Comparison of ENCODE assay signal across 28 cellular contexts in genomic region chr11:19455731-19456130, GRCh38.
DNase-seq lines count a peak whose midpoint lies in the region; ATAC-seq lines count a peak whose summit lies in the region.
"Had no signal": no experiment of that assay in that cellular context is flagged by ENCODE, and none has a peak within 500 bp of the region (broad histone marks: within the 10 kb centered on the region; RNA-seq: fewer than 3 reads in every experiment).

No MANE protein-coding gene starts in this region.

- no peaks in the 10 kb centered on the region for H3K4me1 Mint-ChIP-seq in CD4-positive, alpha-beta memory T cell
- H3K4me1 Mint-ChIP-seq: stimulated activated naive CD8-positive, alpha-beta T cell treated with anti-CD3 and anti-CD28 coated beads, Interleukin-15, amount 100 ng/mL, for 72 hours; T-helper 17 cell had no signal

- no peaks in the 10 kb centered on the region for H4K20me1 ChIP-seq in GM23248 (ENCODE audit: insufficient read depth)

- in situ Hi-C loops in GM23248 (cut with MboI) = no loop called here

- WGBS in GM23248 (ENCODE audit: low coverage in 1 of 2, low lambda C conversion rate in 2 of 2, missing lambda C conversion rate in 2 of 2), 2 experiments = 67 to 70% methylated on average over 4 of the region's 4 CpGs

- peak overlapping the region; percentile 35; the same call in 1 of the 2 replicates for H3K27ac ChIP-seq in GM23248
- no peak overlapping the region for H3K27ac ChIP-seq in CD4-positive, alpha-beta memory T cell (ENCODE audit: low read depth, low read length)
- H3K27ac ChIP-seq: A549, hepatocyte, left lung, vagina had no signal

- H3K36me3 ChIP-seq in GM23248 (ENCODE audit: low read depth) = no peaks in the 10 kb centered on the region
- H3K36me3 ChIP-seq in CD4-positive, alpha-beta memory T cell (ENCODE audit: insufficient read depth, low read length) = no peaks in the 10 kb centered on the region
- H3K36me3 ChIP-seq: HAP-1, left lung, vagina had no signal

- no peak overlapping the region for H3K4me3 Mint-ChIP-seq in CD4-positive, alpha-beta memory T cell
- H3K4me3 Mint-ChIP-seq: activated CD8-positive, alpha-beta T cell treated with anti-CD3 and anti-CD28 coated beads for 36 hours; activated naive CD8-positive, alpha-beta T cell; mesothelial cell of epicardium; naive B cell; stimulated activated naive CD8-positive, alpha-beta T cell treated with anti-CD3 and anti-CD28 coated beads, Interleukin-15, amount 100 ng/mL, for 72 hours; T-helper 17 cell had no signal

- H3K27ac Mint-ChIP-seq in CD4-positive, alpha-beta memory T cell = no peak overlapping the region
- H3K27ac Mint-ChIP-seq: activated CD8-positive, alpha-beta T cell treated with anti-CD3 and anti-CD28 coated beads for 36 hours; activated naive CD8-positive, alpha-beta T cell; activated T-helper 2 cell treated with anti-CD3 and anti-CD28 coated beads, Interferon-gamma antibody, Interleukin-2, Interleukin-4, amounts not matched to agents 10 μg/mL and 5 μg/mL and 100 μg/mL, durations not matched to agents 14 hours and 24 hours and 36 hours; mesothelial cell of epicardium; stimulated activated naive CD8-positive, alpha-beta T cell treated with anti-CD3 and anti-CD28 coated beads, Interleukin-15, amount 100 ng/mL, for 72 hours; T-helper 17 cell had no signal

- H3K79me2 ChIP-seq in GM23248 (ENCODE audit: insufficient read depth) = no peaks in the 10 kb centered on the region
- H3K79me2 ChIP-seq: hepatocyte had no signal

- peaks cover 33% of the 10 kb centered on the region for H3K4me1 ChIP-seq in GM23248 (ENCODE audit: insufficient read depth)
- no peaks in the 10 kb centered on the region for H3K4me1 ChIP-seq in CD4-positive, alpha-beta memory T cell (ENCODE audit: insufficient read depth, low read length)
- H3K4me1 ChIP-seq: A549, left lung had no signal

- no peak overlapping the region for H3K4me2 ChIP-seq in GM23248 (ENCODE audit: unreplicated experiment)
- H3K4me2 ChIP-seq: A549, hepatocyte, smooth muscle cell had no signal

- peaks cover 17% of the 10 kb centered on the region for H3F3A ChIP-seq in GM23248 (ENCODE audit: insufficient read depth)

- no peak overlapping the region for H3K9ac ChIP-seq in GM23248

- POLR2A ChIA-PET in CD4-positive, alpha-beta memory T cell (lab: Charles Lee; ENCODE audit: partially characterized antibody) = no interaction called here

- H3K36me3 Mint-ChIP-seq in CD4-positive, alpha-beta memory T cell = no peaks in the 10 kb centered on the region
- H3K36me3 Mint-ChIP-seq: activated naive CD8-positive, alpha-beta T cell; mesothelial cell of epicardium; naive B cell had no signal

- H3K4me3 ChIP-seq in GM23248 = no peak overlapping the region
- no peak overlapping the region for H3K4me3 ChIP-seq in CD4-positive, alpha-beta memory T cell (ENCODE audit: low read length in 2 of 2)
- H3K4me3 ChIP-seq: A549, HAP-1, hepatocyte, left lung, smooth muscle cell, vagina had no signal

- intact Hi-C loops in CD4-positive, alpha-beta memory T cell (cut with micrococcal nuclease) = no loop called here

- H3K9me2 ChIP-seq in GM23248 (ENCODE audit: insufficient read depth) = no peaks in the 10 kb centered on the region

- H3K27me3 ChIP-seq in GM23248 (replicated peaks; ENCODE audit: insufficient read depth) = no peaks in the 10 kb centered on the region
- no peaks in the 10 kb centered on the region for H3K27me3 ChIP-seq in CD4-positive, alpha-beta memory T cell (ENCODE audit: insufficient read depth, low read length)
- H3K27me3 ChIP-seq: hepatocyte, left lung, vagina had no signal

- no peak overlapping the region for H2AFZ ChIP-seq in GM23248
- H2AFZ ChIP-seq: hepatocyte had no signal

- ATAC-seq in GM18519 (IDR thresholded peaks at IDR 0.05; ENCODE audit: low FRiP score, unreplicated experiment) = no peak
- ATAC-seq in GM21515 (IDR thresholded peaks at IDR 0.05; ENCODE audit: unreplicated experiment) = no peak
- ATAC-seq: A549; activated CD8-positive, alpha-beta T cell treated with anti-CD3 and anti-CD28 coated beads for 36 hours; left lung; SK-N-SH treated with all-trans-retinoic acid at 6 μM for 48 hours; stimulated activated naive CD8-positive, alpha-beta T cell treated with anti-CD3 and anti-CD28 coated beads, Interleukin-15, amount 100 ng/mL, for 72 hours; T-helper 17 cell had no signal

- CTCF ChIA-PET in CD4-positive, alpha-beta memory T cell (lab: Charles Lee; ENCODE audit: partially characterized antibody) = no interaction called here

- no peaks in the 10 kb centered on the region for H3K9me3 ChIP-seq in GM23248 (ENCODE audit: low read depth)
- H3K9me3 ChIP-seq in CD4-positive, alpha-beta memory T cell (ENCODE audit: control insufficient read depth in 1 of 2, low read length in 2 of 2) = no peaks in the 10 kb centered on the region
- H3K9me3 ChIP-seq: A549, HAP-1, left lung, vagina had no signal

- DNase-seq in GM23248 = peak; percentile 41
- peak; percentile 91 for DNase-seq in RPMI8226
- peak; percentile 78 for DNase-seq in fibroblast of peridontal ligament (ENCODE audit: extremely low read depth)
- peak; percentile 45 for DNase-seq in iPS-NIHi11 (ENCODE audit: low spot score)
- DNase-seq in CD4-positive, alpha-beta memory T cell = no peak
- no peak for DNase-seq in DMS153 (lab: John Stamatoyannopoulos, UW)
- DNase-seq: activated CD4-positive, alpha-beta T cell treated with anti-CD3 and anti-CD28 coated beads for 1 hour; activated CD8-positive, alpha-beta T cell treated with anti-CD3 and anti-CD28 coated beads for 36 hours; left lung; naive B cell; NCI-H1105; NCI-H2029; NCI-H748 treated with DMSO at 0.1 percent for 48 hours; stimulated activated CD4-positive, alpha-beta T cell treated with anti-CD3 and anti-CD28 coated beads, Interleukin-1b, Interleukin-23, amount 100 ng/mL, for 48 hours; stimulated activated CD8-positive, alpha-beta memory T cell treated with anti-CD3 and anti-CD28 coated beads, Interleukin-4, amount 100 ng/mL, for 48 hours; stimulated activated naive CD8-positive, alpha-beta T cell treated with anti-CD3 and anti-CD28 coated beads, Interleukin-15, amount 100 ng/mL, for 72 hours; T-helper 17 cell had no signal

- H3K9me3 Mint-ChIP-seq in CD4-positive, alpha-beta memory T cell = peaks cover 0 to 2% (median 0%) of the 10 kb centered on the region in 8 donors
- H3K9me3 Mint-ChIP-seq: activated CD8-positive, alpha-beta T cell treated with anti-CD3 and anti-CD28 coated beads for 36 hours; activated T-helper 2 cell treated with anti-CD3 and anti-CD28 coated beads, Interferon-gamma antibody, Interleukin-2, Interleukin-4, amounts not matched to agents 10 μg/mL and 5 μg/mL and 100 μg/mL, durations not matched to agents 14 hours and 24 hours and 36 hours; mesothelial cell of epicardium; stimulated activated naive CD8-positive, alpha-beta T cell treated with anti-CD3 and anti-CD28 coated beads, Interleukin-15, amount 100 ng/mL, for 72 hours had no signal

- peaks cover 0 to 3% of the 10 kb centered on the region in 2 donors for H3K27me3 Mint-ChIP-seq in CD4-positive, alpha-beta memory T cell

Comparison
In these comparisons a context has a peak if more than half of its experiments do, and no peak if none do; other contexts are left out.
1. DNase-seq: peak in GM23248 (single experiment), RPMI8226 (single experiment), fibroblast of peridontal ligament (single experiment) and iPS-NIHi11 (single experiment); none in CD4-positive, alpha-beta memory T cell (0 of 5) and DMS153 (single experiment).